Comparison of ENCODE assay signal across 8 cellular contexts in the genomic region with DNA sequence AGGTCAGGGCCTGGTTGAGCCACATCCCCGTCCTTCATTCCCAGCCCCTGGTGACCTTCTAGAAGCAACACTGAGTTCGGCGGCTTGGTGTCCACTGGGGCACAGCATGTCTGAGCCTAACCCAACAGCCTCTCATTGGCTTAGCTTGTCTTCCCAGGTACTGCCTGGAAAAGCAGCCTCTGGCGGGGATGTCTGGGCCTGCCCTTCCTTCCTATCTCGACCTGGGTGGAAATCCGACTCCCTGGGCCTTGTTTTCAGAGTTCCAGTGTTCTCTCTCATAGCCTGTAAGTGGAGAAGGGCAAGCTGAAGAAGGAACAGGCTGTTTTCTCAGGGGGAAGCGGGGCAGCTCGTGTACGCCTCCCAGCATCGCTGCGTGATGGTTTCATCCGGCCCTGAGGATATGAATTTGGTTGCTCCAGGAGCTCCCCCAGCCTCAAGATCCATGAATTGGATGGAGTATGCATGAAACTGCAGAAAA.
DNase-seq lines count a peak whose midpoint lies in the region; ATAC-seq and TF ChIP-seq lines count a peak whose summit lies in the region.

No MANE protein-coding gene starts in this region.

- H3K4me3 ChIP-seq in parathyroid adenoma (ENCODE audit: low read depth, low read length), result no peak overlapping the region

- ATAC-seq in GM21447 (IDR thresholded peaks at IDR 0.05; ENCODE audit: unreplicated experiment), result no peak

- H3K9ac ChIP-seq in parathyroid adenoma, result no peak overlapping the region

- H3K4me2 ChIP-seq in parathyroid adenoma (ENCODE audit: low read length), result peak overlapping the region; percentile 64

- H3K79me2 ChIP-seq in parathyroid adenoma, result no peaks in the 10 kb centered on the region

- TF ChIP-seq CTCF in parathyroid adenoma (IDR thresholded peaks at IDR 0.05), result no peak

- no peaks in the 10 kb centered on the region for H3K9me3 ChIP-seq in parathyroid adenoma (ENCODE audit: control insufficient read depth, low read length)

- H3K36me3 ChIP-seq in parathyroid adenoma (ENCODE audit: control insufficient read depth, insufficient read depth, low read length), result no peaks in the 10 kb centered on the region

- peaks cover 54% of the 10 kb centered on the region for H3K4me1 ChIP-seq in parathyroid adenoma

- H2AFZ ChIP-seq in parathyroid adenoma, result peak overlapping the region; percentile 68

- H3K27ac ChIP-seq in parathyroid adenoma, result peak overlapping the region; percentile 100

- no peaks in the 10 kb centered on the region for H3K27me3 ChIP-seq in parathyroid adenoma (ENCODE audit: control insufficient read depth, insufficient read depth, low read length)

- DNase-seq in ELF-1 (ENCODE audit: low read depth, low spot score) (peak; percentile 85), NCI-H510A treated with DMSO at 0.1 percent for 48 hours (lab: John Stamatoyannopoulos, UW) (peak; percentile 88), dermis blood vessel endothelial cell (peak; percentile 49), NCI-H82 treated with DMSO at 0.1 percent for 48 hours (lab: John Stamatoyannopoulos, UW; ENCODE audit: unreplicated experiment) (no peak), kidney tubule cell (ENCODE audit: low spot score) (no peak)
- DNase-seq in stimulated activated CD4-positive, alpha-beta T cell treated with anti-CD3 and anti-CD28 coated beads, Interleukin-1b, Interleukin-23, amount 100 ng/mL, for 48 hours, result no peak

Comparison
In these comparisons a context has a peak if more than half of its experiments do, and no peak if none do; other contexts are left out.
1. DNase-seq: peak in ELF-1 (single experiment), NCI-H510A treated with DMSO at 0.1 percent for 48 hours (single experiment) and dermis blood vessel endothelial cell (single experiment); none in NCI-H82 treated with DMSO at 0.1 percent for 48 hours (single experiment), kidney tubule cell (single experiment) and stimulated activated CD4-positive, alpha-beta T cell treated with anti-CD3 and anti-CD28 coated beads, Interleukin-1b, Interleukin-23, amount 100 ng/mL, for 48 hours (single experiment).